ENCODE assay signal across 8 cellular contexts in the genomic region with DNA sequence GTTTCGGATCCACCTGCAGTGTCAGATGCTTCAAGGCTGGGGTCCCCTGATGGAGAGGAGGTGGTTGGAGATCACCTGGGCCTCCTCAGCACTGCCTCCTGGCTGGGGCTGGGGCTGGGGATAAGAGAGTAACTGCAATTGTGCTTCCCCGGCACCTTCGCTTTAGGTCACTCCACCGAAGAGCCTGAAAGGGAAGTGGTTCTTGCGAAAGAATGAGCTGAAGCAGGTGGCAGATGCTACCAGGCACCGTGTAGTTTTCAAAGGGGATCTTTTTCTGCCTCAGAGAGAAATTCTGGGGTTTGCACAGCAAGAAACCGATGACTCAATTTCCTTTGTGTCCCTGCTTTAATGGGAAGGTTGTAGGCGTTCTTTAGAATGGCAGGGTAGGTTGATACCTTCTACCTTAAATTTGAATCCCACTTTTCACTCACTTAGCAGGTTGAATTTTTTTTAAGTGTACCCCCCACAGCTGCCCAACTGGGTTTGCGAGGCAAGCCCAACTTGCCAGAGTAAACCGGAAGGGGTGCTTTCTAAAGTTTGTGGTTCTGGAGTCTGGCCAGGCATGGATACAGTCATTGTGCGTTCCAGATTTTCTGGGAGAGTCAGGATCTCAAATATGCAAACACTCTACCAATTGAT. TPM values are rescaled to one million over a fixed set of nuclear protein-coding genes. Genes with fewer than 3 reads are reported as not detected.
A peak's percentile ranks its signal among the peaks of the same experiment; 100 is the strongest.
DNase-seq lines count a peak whose midpoint lies in the region; ATAC-seq and TF ChIP-seq lines count a peak whose summit lies in the region.

No MANE protein-coding gene starts in this region.

- DNase-seq in AG04450 (ENCODE audit: low read depth, low spot score) (peak; percentile 56), SKM-1 treated with dmso at 0.1 percent for 144 hours (lab: John Stamatoyannopoulos, UW; ENCODE audit: unreplicated experiment) (peak; percentile 95), MCF 10A (ENCODE audit: unreplicated experiment) (peak; percentile 90), prostate gland (ENCODE audit: low spot score) (peak; percentile 25), LoVo (ENCODE audit: low spot score) (no peak), Caco-2 (no peak)

- WGBS in prostate gland = 47% methylated on average over 11 of the region's 11 CpGs

- POLR2A ChIA-PET in AG04450 (lab: Yijun Ruan, JAX) = interaction anchor here (0.6 to 0.9 kb wide), 2 partner anchors 165 to 167 kb away, joined by 3 read pairs; no protein-coding TSS in a partner anchor
- POLR2A ChIA-PET in MCF 10A (lab: Yijun Ruan, JAX) = interaction anchor here (0.6 to 8.4 kb wide), 17 partner anchors 10 to 809 kb away, joined by 3 to 233 read pairs (median 5); no protein-coding TSS in a partner anchor
- POLR2A ChIA-PET in Caco-2 (lab: Charles Lee) = no interaction called here

- peaks cover 17% of the 10 kb centered on the region for H3K36me3 Mint-ChIP-seq in MCF 10A (ENCODE audit: insufficient read depth, unreplicated experiment)
- no peaks in the 10 kb centered on the region for H3K36me3 Mint-ChIP-seq in Caco-2 (ENCODE audit: insufficient read depth, unreplicated experiment)

- H3K27me3 ChIP-seq in AG04450 (ENCODE audit: control insufficient read depth, insufficient read depth, low read length) (no peaks in the 10 kb centered on the region), prostate gland (replicated peaks; ENCODE audit: insufficient read depth) (no peaks in the 10 kb centered on the region), Caco-2 (replicated peaks; ENCODE audit: control insufficient read depth, insufficient read depth, low read length) (no peaks in the 10 kb centered on the region)

- ATAC-seq in HG03175 (IDR thresholded peaks at IDR 0.05; ENCODE audit: unreplicated experiment) = peak; percentile 47

- peak overlapping the region; percentile 98 for H3K4me3 ChIP-seq in AG04450 (ENCODE audit: low read depth, low read length)
- no peak overlapping the region for H3K4me3 ChIP-seq in prostate gland
- no peak overlapping the region for H3K4me3 ChIP-seq in Caco-2 (ENCODE audit: low read depth, low read length)

- no peaks in the 10 kb centered on the region for H3K9me3 Mint-ChIP-seq in MCF 10A (ENCODE audit: unreplicated experiment)
- no peaks in the 10 kb centered on the region for H3K9me3 Mint-ChIP-seq in Caco-2 (ENCODE audit: unreplicated experiment)

- H3K9me3 ChIP-seq in AG04450 (ENCODE audit: control insufficient read depth, insufficient read depth, low read length) (no peaks in the 10 kb centered on the region; the same call in 1 of the 2 replicates), prostate gland (no peaks in the 10 kb centered on the region), Caco-2 (no peaks in the 10 kb centered on the region)

- H3K36me3 ChIP-seq in prostate gland (no peaks in the 10 kb centered on the region), Caco-2 (ENCODE audit: control insufficient read depth, insufficient read depth, low read length) (no peaks in the 10 kb centered on the region)

- TF ChIP-seq CTCF in AG04450 (IDR thresholded peaks at IDR 0.05; ENCODE audit: low read depth, low read length) (no peak), MCF 10A (IDR thresholded peaks at IDR 0.05; ENCODE audit: unreplicated experiment) (no peak), prostate gland (IDR thresholded peaks at IDR 0.05) (no peak), Caco-2 (IDR thresholded peaks at IDR 0.05; ENCODE audit: insufficient read depth in 1 of 2, low read depth in 1 of 2, low read length in 1 of 2, severe bottlenecking in 1 of 2, unreplicated experiment in 1 of 2) (no peak)

- H3K27ac Mint-ChIP-seq in MCF 10A (ENCODE audit: low read depth, unreplicated experiment) (peak overlapping the region; percentile 73), Caco-2 (ENCODE audit: unreplicated experiment) (no peak overlapping the region)

- CTCF ChIA-PET in AG04450 (lab: Charles Lee) (interaction anchor here (0.6 kb wide), 1 partner anchor 218 kb away, joined by 3 read pairs; no protein-coding TSS in a partner anchor), MCF 10A (lab: Yijun Ruan, JAX) (interaction anchor here (0.8 to 1.5 kb wide), 4 partner anchors 16 to 225 kb away, joined by 3 to 6 read pairs (median 3); no protein-coding TSS in a partner anchor), Caco-2 (lab: Charles Lee) (no interaction called here)

- H3K4me3 Mint-ChIP-seq in MCF 10A (ENCODE audit: unreplicated experiment) = peak overlapping the region; percentile 64
- H3K4me3 Mint-ChIP-seq in Caco-2 (ENCODE audit: unreplicated experiment) = no peak overlapping the region

- BruUV-seq in MCF 10A (replicated peaks; lab: Mats Ljungman, UMichigan) = no TSS peak
- BruUV-seq in Caco-2 (replicated peaks; lab: Mats Ljungman, UMichigan) = no TSS peak

- intact Hi-C loops in MCF 10A (cut with micrococcal nuclease) = loop anchor here (1.0 to 5.0 kb wide), 7 partner anchors 23 to 243 kb away; no protein-coding TSS in a partner anchor
- intact Hi-C loops in prostate gland (cut with DNase I) = no loop called here
- intact Hi-C loops in Caco-2 (cut with micrococcal nuclease; ENCODE audit: unreplicated experiment) = no loop called here

- H3K4me1 ChIP-seq in prostate gland (replicated peaks) (no peaks in the 10 kb centered on the region), Caco-2 (peaks cover 5% of the 10 kb centered on the region; the same call in 1 of the 2 replicates)

- peak overlapping the region; percentile 83 for H3K27ac ChIP-seq in AG04450 (ENCODE audit: low read depth, low read length)
- no peak overlapping the region for H3K27ac ChIP-seq in prostate gland

- TF ChIP-seq POLR2A in GM19193 (IDR thresholded peaks at IDR 0.05; ENCODE audit: extremely low read depth, insufficient read depth, insufficient read length) = peak; percentile 21
- no peak for TF ChIP-seq POLR2A in prostate gland (IDR thresholded peaks at IDR 0.05)

- H3K27me3 Mint-ChIP-seq in MCF 10A (ENCODE audit: insufficient read depth, unreplicated experiment) (no peaks in the 10 kb centered on the region), Caco-2 (ENCODE audit: insufficient read depth, unreplicated experiment) (no peaks in the 10 kb centered on the region)

- peaks cover 57% of the 10 kb centered on the region for H3K4me1 Mint-ChIP-seq in MCF 10A (ENCODE audit: insufficient read depth, unreplicated experiment)
- H3K4me1 Mint-ChIP-seq in Caco-2 (ENCODE audit: low read depth, unreplicated experiment) = no peaks in the 10 kb centered on the region

RNA-seq across cellular contexts. Expression of gene CD44, which starts 5.3 kb away (rescaled TPM):
- polyA plus RNA-seq in AG04450 (2011; rRNA removed) = 1,799 and 1,817 TPM in 2 replicates
- 2,797 and 2,845 TPM in 2 replicates for polyA minus RNA-seq in AG04450 (2011; rRNA and poly(A)+ RNA removed)
- total RNA-seq in MCF 10A (2022) = 323 and 446 TPM in 2 replicates
- total RNA-seq in prostate gland = 100 to 1,000 TPM; 166 to 203 TPM
- 50.4 and 61.4 TPM in 2 replicates for total RNA-seq in Caco-2 (2022)

Comparison
In these comparisons a context has a peak if more than half of its experiments do, and no peak if none do; other contexts are left out.
1. DNase-seq: peak in AG04450 (single experiment), SKM-1 treated with dmso at 0.1 percent for 144 hours (single experiment), MCF 10A (single experiment) and prostate gland (single experiment); none in LoVo (single experiment) and Caco-2 (0 of 2).